Comparison of ENCODE assay signal across 19 cellular contexts in the genomic region with DNA sequence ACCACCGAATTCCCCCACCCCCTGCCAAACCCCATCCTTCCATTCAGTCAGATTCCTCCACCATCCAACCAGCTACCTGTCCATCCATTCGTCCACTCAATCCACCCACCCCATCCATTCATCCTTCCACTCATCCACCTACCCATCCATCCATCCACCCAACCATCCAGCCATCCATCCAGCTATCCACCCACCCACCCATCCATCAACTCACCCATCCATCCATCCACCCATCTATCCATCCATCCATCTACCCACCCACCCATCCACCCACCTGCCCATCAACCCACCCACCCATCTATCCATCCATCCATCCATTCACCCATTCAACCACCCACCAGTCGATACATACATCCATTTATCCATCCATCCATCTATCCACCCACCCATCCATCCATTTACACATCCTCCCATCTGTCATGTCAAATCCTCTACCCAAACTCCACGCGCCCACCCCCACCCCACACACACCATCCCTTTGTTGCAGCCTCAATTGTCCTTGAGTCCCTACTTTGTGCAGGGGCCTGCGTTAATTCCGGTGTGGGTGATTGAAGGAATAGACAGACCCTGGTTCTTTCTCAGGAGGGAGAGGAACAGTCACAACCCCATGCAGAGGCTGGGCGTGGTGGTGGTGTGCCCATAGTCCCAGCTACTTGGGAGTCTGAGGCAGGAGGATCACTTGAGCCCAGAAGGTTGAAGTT. TPM values are rescaled to one million over a fixed set of nuclear protein-coding genes. Genes with fewer than 3 reads are reported as not detected.
DNase-seq lines count a peak whose midpoint lies in the region; ATAC-seq, FAIRE-seq and TF ChIP-seq lines count a peak whose summit lies in the region.
"Had no signal": no experiment of that assay in that cellular context is flagged by ENCODE, and none has a peak within 500 bp of the region (broad histone marks: within the 10 kb centered on the region; RNA-seq: fewer than 3 reads in every experiment).

No MANE protein-coding gene starts in this region.

- H3K4me3 ChIP-seq in Karpas-422 (ENCODE audit: low read length) = no peak overlapping the region
- H3K4me3 ChIP-seq in GM12878 = no peak overlapping the region
- no peak overlapping the region for H3K4me3 ChIP-seq in thyroid gland (replicated peaks in 1 of 3)
- H3K4me3 ChIP-seq: cardiac muscle cell, GM23338 had no signal

- FAIRE-seq in GM12878 (lab: Jason Lieb, UNC) = no peak
- FAIRE-seq: HTR-8/SVneo, kidney had no signal

- H3K36me3 ChIP-seq in Karpas-422 (ENCODE audit: insufficient read depth, low read length) (peaks cover 26% of the 10 kb centered on the region), GM12878 (ENCODE audit: control insufficient read depth in 2 of 2, insufficient read depth in 2 of 2, low read length in 1 of 2) (peaks cover 15 to 28% of the 10 kb centered on the region in 2 experiments), thyroid gland (peaks cover 24 to 29% of the 10 kb centered on the region in 2 donors)

- ATAC-seq in Right ventricle myocardium inferior (no peak), GM12878 (no peak), GM18502 (IDR thresholded peaks at IDR 0.05; ENCODE audit: poor library complexity, unreplicated experiment) (no peak)

- H3K9me2 ChIP-seq in Karpas-422 (replicated peaks; ENCODE audit: insufficient read depth, low read length) = no peaks in the 10 kb centered on the region

- TF ChIP-seq POLR2A in GM12878 (IDR thresholded peaks at IDR 0.05; ENCODE audit: low read depth, low read length) (no peak), thyroid gland (IDR thresholded peaks at IDR 0.05) (no peak)

- DNase-seq in Right ventricle myocardium inferior (ENCODE audit: missing footprints) (peak; percentile 20), cardiac septum (ENCODE audit: low spot score) (no peak), Karpas-422 (peak; percentile 56), GM12878 (ENCODE audit: low read depth, low spot score) (no peak), thyroid gland (no peak)
- DNase-seq in activated CD8-positive, alpha-beta memory T cell treated with anti-CD3 and anti-CD28 coated beads for 24 hours = no peak
- DNase-seq: activated CD4-positive, alpha-beta memory T cell treated with anti-CD3 and anti-CD28 coated beads for 36 hours; amniotic stem cell; foreskin melanocyte; kidney; NCI-H1105 treated with DMSO at 0.1 percent for 48 hours; NCI-H510A; RPMI8226; stimulated activated CD8-positive, alpha-beta memory T cell treated with anti-CD3 and anti-CD28 coated beads, Interleukin-4, amount 100 ng/mL, for 48 hours had no signal

- CTCF ChIA-PET in GM12878 (lab: Yijun Ruan, JAX) = no interaction called here

- no peak for TF ChIP-seq EP300 in GM12878 (IDR thresholded peaks at IDR 0.05; ENCODE audit: borderline replicate concordance in 1 of 2, control insufficient read depth in 1 of 2, low read depth in 2 of 2, low read length in 2 of 2)

- H3K79me2 ChIP-seq in Karpas-422 (ENCODE audit: low read length) (peaks cover 8% of the 10 kb centered on the region), GM12878 (ENCODE audit: control insufficient read depth, insufficient read depth, low read length) (peaks cover 12% of the 10 kb centered on the region)

- RAD21 ChIA-PET in GM12878 (lab: Charles Lee; ENCODE audit: unreplicated experiment) = interaction anchor here (1.4 kb wide), 1 partner anchor 66 kb away, joined by 3 read pairs; a partner anchor contains a TSS

- H3K27ac ChIP-seq in Karpas-422 (ENCODE audit: low read length) (no peak overlapping the region), GM12878 (ENCODE audit: control insufficient read depth, insufficient read depth) (no peak overlapping the region), thyroid gland (peak overlapping the region; percentile 2 to 84 (median 51))
- H3K27ac ChIP-seq: cardiac muscle cell had no signal

- no TSS peak for BruUV-seq in GM12878 (replicated peaks; lab: Mats Ljungman, UMichigan)

- TF ChIP-seq CTCF in GM12878 (IDR thresholded peaks at IDR 0.05 in 2 of 3, conservative IDR thresholded peaks at IDR 0.05 in 1 of 3; ENCODE audit: control insufficient read depth in 2 of 3, extremely low read depth in 1 of 3, insufficient read depth in 1 of 3, low read depth in 3 of 3, low read length in 3 of 3) (no peak), thyroid gland (IDR thresholded peaks at IDR 0.05) (no peak)

- POLR2A ChIA-PET in GM12878 (lab: Charles Lee) = interaction anchor here (1.9 kb wide), 1 partner anchor 66 kb away, joined by 6 read pairs; a partner anchor contains a TSS

- H3K9me3 ChIP-seq in Karpas-422 (ENCODE audit: low read length) = no peaks in the 10 kb centered on the region
- H3K9me3 ChIP-seq in GM12878 (replicated peaks; ENCODE audit: control insufficient read depth, insufficient read depth, low read length) = no peaks in the 10 kb centered on the region
- H3K9me3 ChIP-seq in thyroid gland = no peaks in the 10 kb centered on the region

- SMC1A ChIA-PET in GM12878 (lab: Charles Lee; ENCODE audit: uncharacterized antibody, unreplicated experiment) = interaction anchor here (0.6 to 1.2 kb wide), 2 partner anchors 64 to 66 kb away, joined by 3 to 4 read pairs; a partner anchor contains a TSS

- 54% methylated on average over 7 of the region's 8 CpGs for WGBS in GM12878 (ENCODE audit: insufficient coverage, insufficient replicate concordance, low lambda C conversion rate, missing lambda C conversion rate)
- WGBS in thyroid gland, 2 donors = 79 to 86% methylated on average over 8 of the region's 8 CpGs

- H3K27me3 ChIP-seq in Karpas-422 (ENCODE audit: low read length) (no peaks in the 10 kb centered on the region), GM12878 (replicated peaks in 1 of 2; ENCODE audit: control insufficient read depth in 2 of 2, insufficient read depth in 2 of 2, low read length in 1 of 2) (no peaks in the 10 kb centered on the region), thyroid gland (no peaks in the 10 kb centered on the region)

- TF ChIP-seq RAD21 in GM12878 (IDR thresholded peaks at IDR 0.05; ENCODE audit: insufficient read depth, low read depth, low read length) = no peak

- H3K4me2 ChIP-seq in Karpas-422 (ENCODE audit: low read depth, low read length, poor library complexity, severe bottlenecking) (no peak overlapping the region), GM12878 (ENCODE audit: control insufficient read depth, insufficient read depth) (no peak overlapping the region)
- H3K4me2 ChIP-seq: GM23338 had no signal

- H3K4me1 ChIP-seq in Karpas-422 (ENCODE audit: low read length) = peaks cover 4% of the 10 kb centered on the region
- peaks cover 12% of the 10 kb centered on the region for H3K4me1 ChIP-seq in GM12878 (ENCODE audit: control insufficient read depth, insufficient read depth, low read length)
- H3K4me1 ChIP-seq in thyroid gland = peaks cover 43 to 61% of the 10 kb centered on the region in 2 donors

- H3K9ac ChIP-seq in Karpas-422 (ENCODE audit: low read length) = no peak overlapping the region
- H3K9ac ChIP-seq in GM12878 (ENCODE audit: control insufficient read depth, insufficient read depth, low read length) = no peak overlapping the region

- peaks cover 37% of the 10 kb centered on the region for H4K20me1 ChIP-seq in Karpas-422 (ENCODE audit: insufficient read depth, low read depth, low read length)
- peaks cover 10% of the 10 kb centered on the region for H4K20me1 ChIP-seq in GM12878 (ENCODE audit: control insufficient read depth, insufficient read depth)

- in situ Hi-C loops in GM12878 (cut with MboI) = loop anchor here (5.0 kb wide), 2 partner anchors 61 to 121 kb away; no protein-coding TSS in a partner anchor

- H2AFZ ChIP-seq in Karpas-422 (ENCODE audit: low read length) (no peak overlapping the region), GM12878 (ENCODE audit: control insufficient read depth, low read depth, low read length) (no peak overlapping the region)
- H2AFZ ChIP-seq: GM23338 had no signal

- intact Hi-C loops in Right ventricle myocardium inferior (cut with DNase I) (no loop called here), cardiac septum (cut with DNase I) (no loop called here), GM12878 (cut with micrococcal nuclease; ENCODE audit: unreplicated experiment) (no loop called here), thyroid gland (cut with DNase I) (no loop called here)

RNA-seq across cellular contexts. Expression of a gene that starts 5.3 kb away (rescaled TPM):
- total RNA-seq in Right ventricle myocardium inferior (not detected), cardiac septum (not detected), GM12878 (2014; rRNA removed) (0.06 TPM in 1 of 2 replicates, not detected in the other), GM12878 (2014; rRNA removed; fragmentation: Illumina TruSeq; extraction: Trizol) (0.05 TPM in 1 of 2 replicates, not detected in the other), GM12878 (2021) (0.05 and 0.08 TPM in 2 replicates), thyroid gland (1 to 10 TPM in 3 of 4 donors, under 1 TPM in 1; 0.34 to 4.3 (median 2.6) TPM)
- not detected in 2 replicates for total RNA-seq in Karpas-422 (2014; rRNA removed; shearing (Covaris generic); ENCODE audit: low replicate concordance)
- total RNA-seq in GM12878 (2013; cell fraction: nucleolus; rRNA removed) = not detected in 2 replicates
- polyA plus RNA-seq in GM12878 (2011; ENCODE audit: low read depth) = not detected
- polyA plus RNA-seq in GM12878 (2011; rRNA removed) (0.04 TPM in 2 replicates), GM12878 (2014; fragmentation: Illumina TruSeq; extraction: Trizol) (0.03 TPM in 1 of 2 replicates, not detected in the other), GM12878 (2014; fragmentation: Nextera tagmentation; extraction: Ambion mirVana) (under 1 TPM; 0.02 to 0.05 TPM), GM12878 (2014; rRNA removed) (0.06 TPM in 1 of 2 replicates, not detected in the other), GM12878 (2016; fragmentation: Nextera tagmentation; extraction: Ambion mirVana) (under 1 TPM in 1 of 2 experiments, not detected in 1; 0.08 TPM)
- 0.03 TPM in 2 replicates for polyA plus RNA-seq in GM12878 (2011; cell fraction: cytosol; rRNA removed)
- polyA plus RNA-seq in GM12878 (2011; cell fraction: nucleus; rRNA removed) = 0.07 TPM in 1 of 2 replicates, not detected in the other
- 0.11 and 0.26 TPM in 2 replicates for polyA plus RNA-seq in GM12878 (2012)
- not detected in 2 replicates for polyA minus RNA-seq in GM12878 (2011; rRNA and poly(A)+ RNA removed)
- polyA minus RNA-seq in GM12878 (2011; cell fraction: cytosol; rRNA and poly(A)+ RNA removed) = not detected in 2 replicates
- not detected in 2 replicates for polyA minus RNA-seq in GM12878 (2011; cell fraction: nucleus; rRNA and poly(A)+ RNA removed)
- polyA plus RNA-seq: cardiac muscle cell had no signal

RNA-seq across cellular contexts. Expression of a gene that starts 6.8 kb away (rescaled TPM):
- total RNA-seq in Right ventricle myocardium inferior (860 TPM), cardiac septum (669 TPM), GM12878 (2014; rRNA removed) (3,172 and 3,519 TPM in 2 replicates), GM12878 (2014; rRNA removed; fragmentation: Illumina TruSeq; extraction: Trizol) (1,696 and 1,955 TPM in 2 replicates), GM12878 (2021) (3,774 and 3,973 TPM in 2 replicates), thyroid gland (1,000 to 10,000 TPM in 2 of 4 donors, 100 to 1,000 TPM in 2; 718 to 1,678 (median 1,197) TPM)
- 1,678 and 2,364 TPM in 2 replicates for total RNA-seq in Karpas-422 (2014; rRNA removed; shearing (Covaris generic); ENCODE audit: low replicate concordance)
- 321 and 350 TPM in 2 replicates for total RNA-seq in GM12878 (2013; cell fraction: nucleolus; rRNA removed)
- 986 TPM for polyA plus RNA-seq in GM12878 (2011; ENCODE audit: low read depth)
- polyA plus RNA-seq in GM12878 (2011; rRNA removed) (583 and 1,181 TPM in 2 replicates), GM12878 (2014; fragmentation: Illumina TruSeq; extraction: Trizol) (545 and 2,062 TPM in 2 replicates), GM12878 (2014; fragmentation: Nextera tagmentation; extraction: Ambion mirVana) (1,000 to 10,000 TPM; 1,658 to 1,675 TPM), GM12878 (2014; rRNA removed) (3,622 and 3,810 TPM in 2 replicates), GM12878 (2016; fragmentation: Nextera tagmentation; extraction: Ambion mirVana) (1,000 to 10,000 TPM; 2,538 to 2,591 TPM)
- polyA plus RNA-seq in GM12878 (2011; cell fraction: cytosol; rRNA removed) = 2,249 and 3,260 TPM in 2 replicates
- 987 and 1,239 TPM in 2 replicates for polyA plus RNA-seq in GM12878 (2011; cell fraction: nucleus; rRNA removed)
- polyA plus RNA-seq in GM12878 (2012) = 5,692 and 5,778 TPM in 2 replicates
- polyA minus RNA-seq in GM12878 (2011; rRNA and poly(A)+ RNA removed) = 415 and 870 TPM in 2 replicates
- 769 and 811 TPM in 2 replicates for polyA minus RNA-seq in GM12878 (2011; cell fraction: cytosol; rRNA and poly(A)+ RNA removed)
- 194 and 322 TPM in 2 replicates for polyA minus RNA-seq in GM12878 (2011; cell fraction: nucleus; rRNA and poly(A)+ RNA removed)

RNA-seq across cellular contexts. Expression of a gene that starts 18.7 kb away (rescaled TPM):
- total RNA-seq in Right ventricle myocardium inferior (1.9 TPM), cardiac septum (6.2 TPM), GM12878 (2014; rRNA removed) (30.7 and 31.8 TPM in 2 replicates), GM12878 (2014; rRNA removed; fragmentation: Illumina TruSeq; extraction: Trizol) (11.5 and 11.6 TPM in 2 replicates), GM12878 (2021) (64.2 and 67.9 TPM in 2 replicates), thyroid gland (10 to 100 TPM in 1 of 4 donors, 1 to 10 TPM in 3; 1.8 to 12.3 (median 5.2) TPM)
- 5.7 and 9.5 TPM in 2 replicates for total RNA-seq in Karpas-422 (2014; rRNA removed; shearing (Covaris generic); ENCODE audit: low replicate concordance)
- 132 and 148 TPM in 2 replicates for total RNA-seq in GM12878 (2013; cell fraction: nucleolus; rRNA removed)
- 10.1 TPM for polyA plus RNA-seq in GM12878 (2011; ENCODE audit: low read depth)
- polyA plus RNA-seq in GM12878 (2011; rRNA removed) (13.1 and 26.9 TPM in 2 replicates), GM12878 (2014; fragmentation: Illumina TruSeq; extraction: Trizol) (9.8 and 13.9 TPM in 2 replicates), GM12878 (2014; fragmentation: Nextera tagmentation; extraction: Ambion mirVana) (10 to 100 TPM in 1 of 2 experiments, 1 to 10 TPM in 1; 7.8 to 37.2 TPM), GM12878 (2014; rRNA removed) (36.8 and 39.1 TPM in 2 replicates), GM12878 (2016; fragmentation: Nextera tagmentation; extraction: Ambion mirVana) (10 to 100 TPM; 34.8 to 35.8 TPM)
- polyA plus RNA-seq in GM12878 (2011; cell fraction: cytosol; rRNA removed) = 32.3 and 35.9 TPM in 2 replicates
- 125 and 126 TPM in 2 replicates for polyA plus RNA-seq in GM12878 (2011; cell fraction: nucleus; rRNA removed)
- polyA plus RNA-seq in GM12878 (2012) = 21.1 and 21.9 TPM in 2 replicates
- 22.9 and 33.8 TPM in 2 replicates for polyA minus RNA-seq in GM12878 (2011; rRNA and poly(A)+ RNA removed)
- polyA minus RNA-seq in GM12878 (2011; cell fraction: cytosol; rRNA and poly(A)+ RNA removed) = 27.3 and 29.0 TPM in 2 replicates
- polyA minus RNA-seq in GM12878 (2011; cell fraction: nucleus; rRNA and poly(A)+ RNA removed) = 35.3 and 49.3 TPM in 2 replicates

RNA-seq across cellular contexts. Expression of a gene that starts 45.1 kb away (rescaled TPM):
- total RNA-seq in Right ventricle myocardium inferior (not detected), cardiac septum (not detected), GM12878 (2014; rRNA removed) (0.93 and 1.2 TPM in 2 replicates), GM12878 (2014; rRNA removed; fragmentation: Illumina TruSeq; extraction: Trizol) (0.32 and 0.36 TPM in 2 replicates), GM12878 (2021) (0.93 and 1.7 TPM in 2 replicates), thyroid gland (under 1 TPM in 2 of 4 donors, not detected in 2; 0.89 to 0.94 TPM)
- total RNA-seq in Karpas-422 (2014; rRNA removed; shearing (Covaris generic); ENCODE audit: low replicate concordance) = not detected in 2 replicates
- total RNA-seq in GM12878 (2013; cell fraction: nucleolus; rRNA removed) = 1.1 TPM in 1 of 2 replicates, not detected in the other
- polyA plus RNA-seq in GM12878 (2011; ENCODE audit: low read depth) = 0.92 TPM
- polyA plus RNA-seq in GM12878 (2011; rRNA removed) (0.16 and 0.29 TPM in 2 replicates), GM12878 (2014; fragmentation: Illumina TruSeq; extraction: Trizol) (0.73 TPM in 1 of 2 replicates, not detected in the other), GM12878 (2014; fragmentation: Nextera tagmentation; extraction: Ambion mirVana) (under 1 TPM; 0.37 to 0.66 TPM), GM12878 (2014; rRNA removed) (0.27 and 1.1 TPM in 2 replicates), GM12878 (2016; fragmentation: Nextera tagmentation; extraction: Ambion mirVana) (1 to 10 TPM in 1 of 2 experiments, under 1 TPM in 1; 0.78 to 1.9 TPM)
- 0.67 and 0.84 TPM in 2 replicates for polyA plus RNA-seq in GM12878 (2011; cell fraction: cytosol; rRNA removed)
- 1.8 and 2.4 TPM in 2 replicates for polyA plus RNA-seq in GM12878 (2011; cell fraction: nucleus; rRNA removed)
- 1.1 and 1.3 TPM in 2 replicates for polyA plus RNA-seq in GM12878 (2012)
- not detected in 2 replicates for polyA minus RNA-seq in GM12878 (2011; rRNA and poly(A)+ RNA removed)
- not detected in 2 replicates for polyA minus RNA-seq in GM12878 (2011; cell fraction: cytosol; rRNA and poly(A)+ RNA removed)
- polyA minus RNA-seq in GM12878 (2011; cell fraction: nucleus; rRNA and poly(A)+ RNA removed) = 0.60 and 0.86 TPM in 2 replicates
- total RNA-seq: GM23338, kidney, temporal lobe had no signal
- polyA plus RNA-seq: cardiac muscle cell had no signal

Comparison
In these comparisons a context has a peak if more than half of its experiments do, and no peak if none do; other contexts are left out.
1. DNase-seq: peak in Right ventricle myocardium inferior (single experiment) and Karpas-422 (single experiment); none in cardiac septum (single experiment), GM12878 (single experiment), thyroid gland (0 of 2) and activated CD8-positive, alpha-beta memory T cell treated with anti-CD3 and anti-CD28 coated beads for 24 hours (single experiment).
2. H3K27ac ChIP-seq: peak in thyroid gland (3 of 3); none in Karpas-422 (single experiment) and GM12878 (single experiment).